In genomic region chr12:56165369-56165768, GRCh38 we compare ENCODE assay signal across 1 cellular context.
A peak's percentile ranks its signal among the peaks of the same experiment; 100 is the strongest.
TF ChIP-seq lines count a peak whose summit lies in the region.

No MANE protein-coding gene starts in this region.

TF ChIP-seq in K562, 482 proteins besides CTCF, POLR2A, EP300 and RAD21:
- TF ChIP-seq HOXB6 (CRISPR knock-in tag; IDR thresholded peaks at IDR 0.05; ENCODE audit: borderline replicate concordance): no peak
- TF ChIP-seq PTRF (tag; IDR thresholded peaks at IDR 0.05): no peak
- peak; percentile 69 for TF ChIP-seq POLR2G (IDR thresholded peaks at IDR 0.05; ENCODE audit: low read depth, low read length)
- TF ChIP-seq TFAP4 (CRISPR knock-in tag; IDR thresholded peaks at IDR 0.05; ENCODE audit: borderline replicate concordance): 0 out of 2 replicates have a peak, but pooled peaks have one; percentile 22
- TF ChIP-seq RBFOX2 (IDR thresholded peaks at IDR 0.05; ENCODE audit: low read depth, low read length): peak; percentile 54
